Comparison of ENCODE assay signal across 23 cellular contexts in the genomic region with DNA sequence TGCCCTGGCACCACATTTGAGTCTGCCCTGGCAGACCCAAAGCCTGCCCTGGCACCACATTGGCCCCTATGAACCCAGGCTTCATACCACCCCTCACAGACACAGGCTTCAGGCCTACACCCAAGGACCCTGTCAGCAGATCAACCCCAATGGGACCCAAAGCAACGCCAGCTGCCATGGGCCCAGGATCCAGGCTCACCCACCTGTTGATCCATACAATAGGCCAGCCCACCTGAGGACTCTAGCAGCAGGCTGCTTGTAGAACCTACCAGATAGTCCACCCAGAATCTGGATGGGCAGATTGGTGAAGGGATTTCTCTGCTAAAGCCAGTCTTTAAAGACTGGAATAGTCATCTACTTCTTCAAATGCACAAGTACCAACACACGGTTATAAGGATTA.
"Had no signal": no experiment of that assay in that cellular context is flagged by ENCODE, and none has a peak within 500 bp of the region (broad histone marks: within the 10 kb centered on the region; RNA-seq: fewer than 3 reads in every experiment).

No MANE protein-coding gene starts in this region.

- H3K9me3 ChIP-seq: colonic mucosa, esophagus squamous epithelium, gastrocnemius medialis, gastroesophageal sphincter had no signal

- H3K36me3 ChIP-seq: colonic mucosa, esophagus muscularis mucosa, esophagus squamous epithelium, gastrocnemius medialis, gastroesophageal sphincter, heart left ventricle, heart right ventricle had no signal

- DNase-seq: colonic mucosa; cortex of kidney; dermis blood vessel endothelial cell; dorsolateral prefrontal cortex; effector CD4-positive, alpha-beta T cell; effector CD8-positive, alpha-beta T cell; effector memory CD4-positive, alpha-beta T cell; effector memory CD8-positive, alpha-beta T cell; endodermal cell; erythroblast; esophagus squamous epithelium; foreskin fibroblast; foreskin keratinocyte; foreskin melanocyte; gastrocnemius medialis; glutamatergic neuron; head of caudate nucleus; heart left ventricle; heart right ventricle had no signal

- H3K4me1 ChIP-seq: colonic mucosa, esophagus muscularis mucosa, esophagus squamous epithelium, foreskin keratinocyte, gastrocnemius medialis, gastroesophageal sphincter, heart left ventricle, heart right ventricle had no signal

- H3K4me3 ChIP-seq: colonic mucosa, coronary artery, dorsolateral prefrontal cortex, esophagus muscularis mucosa, esophagus squamous epithelium, gastrocnemius medialis, gastroesophageal sphincter, heart left ventricle, heart right ventricle had no signal

- H3K27ac ChIP-seq: colonic mucosa, coronary artery, dorsolateral prefrontal cortex, epithelial cell of prostate, esophagus muscularis mucosa, esophagus squamous epithelium, foreskin keratinocyte, gastrocnemius medialis, gastroesophageal sphincter, heart left ventricle, heart right ventricle had no signal
